Comparison of ENCODE assay signal across 7 cellular contexts in genomic region chr19:35693835-35694599, GRCh38. TPM values are rescaled to one million over a fixed set of nuclear protein-coding genes. Genes with fewer than 3 reads are reported as not detected.
A peak's percentile ranks its signal among the peaks of the same experiment; 100 is the strongest.
DNase-seq lines count a peak whose midpoint lies in the region; ATAC-seq, FAIRE-seq and TF ChIP-seq lines count a peak whose summit lies in the region.

No MANE protein-coding gene starts in this region.

- FAIRE-seq in GM12892 (lab: Jason Lieb, UNC): peak; percentile 99

- DNase-seq in GM12892 (ENCODE audit: insufficient read length): peak; percentile 74
- peak; percentile 91 for DNase-seq in NCI-H2029 (lab: John Stamatoyannopoulos, UW)
- DNase-seq in T-helper 2 cell: peak; percentile 63 to 90 (median 82)
- DNase-seq in anterior cingulate cortex (lab: John Stamatoyannopoulos, UW): peak in 54 of 58 donors; percentile 8 to 89 (median 70)
- peak; percentile 83 for DNase-seq in hepatic stellate cell (ENCODE audit: low spot score)
- DNase-seq in smooth muscle cell of the brain vasculature (ENCODE audit: low read depth, low spot score): peak; percentile 24

- ATAC-seq in HG02938 (IDR thresholded peaks at IDR 0.05; ENCODE audit: unreplicated experiment): peak; percentile 85

- TF ChIP-seq POLR2A in GM12892 (IDR thresholded peaks at IDR 0.05; ENCODE audit: low read depth, low read length): no peak

RNA-seq across cellular contexts. Expression of gene ZBTB32, which starts 10.3 kb away (rescaled TPM):
- 38.5 TPM for polyA plus RNA-seq in GM12892 (2012; ENCODE audit: missing spikeins)

RNA-seq across cellular contexts. Expression of gene KMT2B, which starts 23.8 kb away (rescaled TPM):
- 17.9 TPM for polyA plus RNA-seq in GM12892 (2012; ENCODE audit: missing spikeins)

RNA-seq across cellular contexts. Expression of gene UPK1A, which starts 27.7 kb away (rescaled TPM):
- polyA plus RNA-seq in GM12892 (2012; ENCODE audit: missing spikeins): 0.21 TPM

RNA-seq across cellular contexts. Expression of gene COX6B1, which starts 45.9 kb away (rescaled TPM):
- 750 TPM for polyA plus RNA-seq in GM12892 (2012; ENCODE audit: missing spikeins)

RNA-seq across cellular contexts. Expression of gene IGFLR1, which starts 48.2 kb away (rescaled TPM):
- 17.3 TPM for polyA plus RNA-seq in GM12892 (2012; ENCODE audit: missing spikeins)

Comparison
In these comparisons a context has a peak if more than half of its experiments do, and no peak if none do; other contexts are left out.
1. Peak in every context shown above with its lines: DNase-seq and ATAC-seq.
2. DNase-seq: peak in every context shown above with its lines; median percentile 91 in NCI-H2029; 83 in hepatic stellate cell; 82 in T-helper 2 cell; 74 in GM12892; 70 in anterior cingulate cortex; 24 in smooth muscle cell of the brain vasculature.